21 cellular contexts compared by ENCODE assay signal in genomic region chr7:111842489-111842888, GRCh38.
"Had no signal": no experiment of that assay in that cellular context is flagged by ENCODE, and none has a peak within 500 bp of the region (broad histone marks: within the 10 kb centered on the region; RNA-seq: fewer than 3 reads in every experiment).

No MANE protein-coding gene starts in this region.

- H3K36me3 ChIP-seq: ovary had no signal

- H3K4me3 Mint-ChIP-seq: activated naive CD8-positive, alpha-beta T cell; activated T-helper 1 cell treated with anti-CD3 and anti-CD28 coated beads, Interleukin-12 subunit alpha, Interleukin-12 subunit beta, Interleukin-2, Interleukin-4 antibody, amounts not matched to agents 30 ng/mL and 10 ng/mL and 1 ng/mL, durations not matched to agents 14 hours and 24 hours and 36 hours; immature natural killer cell; memory B cell; natural killer cell; T-helper 2 cell treated with Interferon-gamma antibody and Interleukin-4, amounts not matched to agents 5 μg/mL and 100 μg/mL, for 36 hours had no signal

- H3K27me3 ChIP-seq: body of pancreas, esophagus squamous epithelium, ovary, right lobe of liver had no signal

- DNase-seq: activated CD4-positive, alpha-beta T cell treated with anti-CD3 and anti-CD28 coated beads, Interleukin-2, amount 50 U/mL, for 4 hours; activated CD4-positive, CD25-positive, alpha-beta regulatory T cell treated with anti-CD3 and anti-CD28 coated beads, Interleukin-2, amount 50 U/mL, for 72 hours; activated T-cell treated with anti-CD3 and anti-CD28 coated beads for 4 hours; amygdala; body of pancreas; dermis blood vessel endothelial cell; effector memory CD4-positive, alpha-beta T cell; esophagus squamous epithelium; immature natural killer cell; kidney glomerular epithelial cell; left ventricle myocardium superior; natural killer cell; ovary; right lobe of liver; small intestine; stimulated activated CD4-positive, alpha-beta T cell treated with anti-CD3 and anti-CD28 coated beads, Interleukin-15, amount 100 ng/mL, for 24 hours; stimulated activated CD4-positive, alpha-beta T cell treated with anti-CD3 and anti-CD28 coated beads, Interleukin-2, amount 100 ng/mL, for 48 hours had no signal

- H3K4me1 Mint-ChIP-seq: memory B cell had no signal

- H3K9me3 Mint-ChIP-seq: activated T-helper 1 cell treated with anti-CD3 and anti-CD28 coated beads, Interleukin-12 subunit alpha, Interleukin-12 subunit beta, Interleukin-2, Interleukin-4 antibody, amounts not matched to agents 30 ng/mL and 10 ng/mL and 1 ng/mL, durations not matched to agents 14 hours and 24 hours and 36 hours; memory B cell; natural killer cell; T-helper 2 cell treated with Interferon-gamma antibody and Interleukin-4, amounts not matched to agents 5 μg/mL and 100 μg/mL, for 36 hours had no signal

- H3K27ac ChIP-seq: body of pancreas, esophagus squamous epithelium, ovary, right lobe of liver had no signal

- H3K27me3 Mint-ChIP-seq: activated naive CD8-positive, alpha-beta T cell; memory B cell had no signal

- H3K4me3 ChIP-seq: body of pancreas, esophagus squamous epithelium, ovary, right lobe of liver had no signal

- H3K9me3 ChIP-seq: body of pancreas, esophagus squamous epithelium, ovary, right lobe of liver had no signal

- ATAC-seq: body of pancreas, left ventricle myocardium superior, natural killer cell, right lobe of liver had no signal

- H3K27ac Mint-ChIP-seq: activated naive CD8-positive, alpha-beta T cell; activated T-helper 1 cell treated with anti-CD3 and anti-CD28 coated beads, Interleukin-12 subunit alpha, Interleukin-12 subunit beta, Interleukin-2, Interleukin-4 antibody, amounts not matched to agents 30 ng/mL and 10 ng/mL and 1 ng/mL, durations not matched to agents 14 hours and 24 hours and 36 hours; immature natural killer cell; memory B cell; T-helper 2 cell treated with Interferon-gamma antibody and Interleukin-4, amounts not matched to agents 5 μg/mL and 100 μg/mL, for 36 hours had no signal

- H3K4me1 ChIP-seq: body of pancreas, esophagus squamous epithelium had no signal

- H3K36me3 Mint-ChIP-seq: activated naive CD8-positive, alpha-beta T cell; immature natural killer cell; memory B cell; natural killer cell had no signal
